1 cellular context compared by ENCODE assay signal in the genomic region with DNA sequence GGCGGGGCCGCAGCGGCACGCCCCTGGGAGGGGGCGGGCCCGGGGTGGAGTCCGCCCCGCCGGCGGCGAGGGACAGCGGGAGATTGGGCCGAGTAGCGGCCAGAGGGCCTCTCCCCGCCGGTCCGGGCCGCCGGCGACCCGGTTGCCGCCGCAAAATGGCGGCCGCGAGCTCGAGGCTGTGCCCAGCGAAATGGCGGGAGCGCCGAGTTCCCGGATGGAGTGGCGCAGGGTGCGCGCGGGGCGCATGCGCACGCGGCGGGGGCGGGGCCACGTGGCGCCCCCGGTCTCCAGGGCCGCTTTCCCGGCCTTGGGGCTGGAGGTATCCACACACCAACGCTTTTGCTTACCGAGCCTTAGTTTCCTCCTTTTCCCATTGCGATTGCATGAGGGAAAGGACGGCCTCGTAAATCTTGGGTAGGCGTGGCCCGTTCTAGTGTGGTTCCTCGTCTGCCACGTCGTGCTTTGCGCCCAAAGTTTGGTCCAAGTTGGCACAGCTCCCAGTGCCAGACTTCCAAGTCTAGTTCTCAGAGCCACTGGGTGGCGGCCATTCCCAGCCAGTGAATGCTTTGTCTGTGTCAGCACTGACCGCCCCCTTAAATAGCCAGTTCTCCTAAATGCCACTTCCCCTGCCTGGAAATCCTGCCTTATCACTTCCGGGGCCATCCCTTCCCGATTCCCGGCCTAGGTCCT.
TF ChIP-seq lines count a peak whose summit lies in the region.

No MANE protein-coding gene starts in this region.

TF ChIP-seq in HEK293, 187 proteins besides CTCF, POLR2A, EP300 and RAD21 (continued from another document and continues in another):
- TF ChIP-seq KLF8 (tag by site-specific recombination; IDR thresholded peaks at IDR 0.05) (peak; percentile 37; the same call in 1 of the 2 replicates), ZNF394 (tag by site-specific recombination; IDR thresholded peaks at IDR 0.05; ENCODE audit: borderline replicate concordance) (0 out of 2 replicates have a peak, but pooled peaks have one; percentile 37), ZBTB48 (tag by site-specific recombination; IDR thresholded peaks at IDR 0.05) (peak; percentile 21; the same call in 1 of the 2 replicates), RBAK (tag by site-specific recombination; IDR thresholded peaks at IDR 0.05) (no peak), ZEB2 (tag by site-specific recombination; IDR thresholded peaks at IDR 0.05) (peak; percentile 50), ZNF112 (tag by site-specific recombination; IDR thresholded peaks at IDR 0.05) (no peak), ZNF623 (tag by site-specific recombination; IDR thresholded peaks at IDR 0.05) (peak; percentile 24), PRDM1 (tag by site-specific recombination; IDR thresholded peaks at IDR 0.05) (peak; percentile 53; the same call in 1 of the 2 replicates), ZNF510 (tag by site-specific recombination; IDR thresholded peaks at IDR 0.05; ENCODE audit: insufficient replicate concordance) (no peak), ZNF837 (tag by site-specific recombination; IDR thresholded peaks at IDR 0.05) (no peak), KLF10 (tag by site-specific recombination; IDR thresholded peaks at IDR 0.05) (no peak; the same call in 1 of the 2 replicates), HOXA7 (CRISPR knock-in tag; IDR thresholded peaks at IDR 0.05; ENCODE audit: borderline replicate concordance) (no peak), ZNF660 (tag by site-specific recombination; IDR thresholded peaks at IDR 0.05) (peak; percentile 61; the same call in 1 of the 2 replicates), IKZF3 (tag by site-specific recombination; IDR thresholded peaks at IDR 0.05) (peak; percentile 30; the same call in 1 of the 2 replicates), GLI2 (tag by site-specific recombination; IDR thresholded peaks at IDR 0.05; ENCODE audit: borderline replicate concordance, low read depth) (no peak), ZNF341 (tag by site-specific recombination; IDR thresholded peaks at IDR 0.05; ENCODE audit: low read depth) (peak; percentile 59), MYNN (tag by site-specific recombination; IDR thresholded peaks at IDR 0.05; ENCODE audit: borderline replicate concordance) (no peak), ZNF843 (tag by site-specific recombination; IDR thresholded peaks at IDR 0.05) (0 out of 2 replicates have a peak, but pooled peaks have one; percentile 37), ZNF169 (tag by site-specific recombination; IDR thresholded peaks at IDR 0.05) (no peak), ZIC2 (tag by site-specific recombination; IDR thresholded peaks at IDR 0.05) (no peak)
- TF ChIP-seq, protein P1, sequence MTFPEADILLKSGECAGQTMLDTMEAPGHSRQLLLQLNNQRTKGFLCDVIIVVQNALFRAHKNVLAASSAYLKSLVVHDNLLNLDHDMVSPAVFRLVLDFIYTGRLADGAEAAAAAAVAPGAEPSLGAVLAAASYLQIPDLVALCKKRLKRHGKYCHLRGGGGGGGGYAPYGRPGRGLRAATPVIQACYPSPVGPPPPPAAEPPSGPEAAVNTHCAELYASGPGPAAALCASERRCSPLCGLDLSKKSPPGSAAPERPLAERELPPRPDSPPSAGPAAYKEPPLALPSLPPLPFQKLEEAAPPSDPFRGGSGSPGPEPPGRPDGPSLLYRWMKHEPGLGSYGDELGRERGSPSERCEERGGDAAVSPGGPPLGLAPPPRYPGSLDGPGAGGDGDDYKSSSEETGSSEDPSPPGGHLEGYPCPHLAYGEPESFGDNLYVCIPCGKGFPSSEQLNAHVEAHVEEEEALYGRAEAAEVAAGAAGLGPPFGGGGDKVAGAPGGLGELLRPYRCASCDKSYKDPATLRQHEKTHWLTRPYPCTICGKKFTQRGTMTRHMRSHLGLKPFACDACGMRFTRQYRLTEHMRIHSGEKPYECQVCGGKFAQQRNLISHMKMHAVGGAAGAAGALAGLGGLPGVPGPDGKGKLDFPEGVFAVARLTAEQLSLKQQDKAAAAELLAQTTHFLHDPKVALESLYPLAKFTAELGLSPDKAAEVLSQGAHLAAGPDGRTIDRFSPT (tag by site-specific recombination; IDR thresholded peaks at IDR 0.05), result peak; percentile 20; the same call in 1 of the 2 replicates
- TF ChIP-seq, protein P2, sequence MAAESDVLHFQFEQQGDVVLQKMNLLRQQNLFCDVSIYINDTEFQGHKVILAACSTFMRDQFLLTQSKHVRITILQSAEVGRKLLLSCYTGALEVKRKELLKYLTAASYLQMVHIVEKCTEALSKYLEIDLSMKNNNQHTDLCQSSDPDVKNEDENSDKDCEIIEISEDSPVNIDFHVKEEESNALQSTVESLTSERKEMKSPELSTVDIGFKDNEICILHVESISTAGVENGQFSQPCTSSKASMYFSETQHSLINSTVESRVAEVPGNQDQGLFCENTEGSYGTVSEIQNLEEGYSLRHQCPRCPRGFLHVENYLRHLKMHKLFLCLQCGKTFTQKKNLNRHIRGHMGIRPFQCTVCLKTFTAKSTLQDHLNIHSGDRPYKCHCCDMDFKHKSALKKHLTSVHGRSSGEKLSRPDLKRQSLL (tag by site-specific recombination; IDR thresholded peaks at IDR 0.05), result no peak
- TF ChIP-seq, protein P3, sequence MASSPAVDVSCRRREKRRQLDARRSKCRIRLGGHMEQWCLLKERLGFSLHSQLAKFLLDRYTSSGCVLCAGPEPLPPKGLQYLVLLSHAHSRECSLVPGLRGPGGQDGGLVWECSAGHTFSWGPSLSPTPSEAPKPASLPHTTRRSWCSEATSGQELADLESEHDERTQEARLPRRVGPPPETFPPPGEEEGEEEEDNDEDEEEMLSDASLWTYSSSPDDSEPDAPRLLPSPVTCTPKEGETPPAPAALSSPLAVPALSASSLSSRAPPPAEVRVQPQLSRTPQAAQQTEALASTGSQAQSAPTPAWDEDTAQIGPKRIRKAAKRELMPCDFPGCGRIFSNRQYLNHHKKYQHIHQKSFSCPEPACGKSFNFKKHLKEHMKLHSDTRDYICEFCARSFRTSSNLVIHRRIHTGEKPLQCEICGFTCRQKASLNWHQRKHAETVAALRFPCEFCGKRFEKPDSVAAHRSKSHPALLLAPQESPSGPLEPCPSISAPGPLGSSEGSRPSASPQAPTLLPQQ (tag by site-specific recombination; IDR thresholded peaks at IDR 0.05), result peak; percentile 55; the same call in 1 of the 2 replicates
- TF ChIP-seq, protein P4, sequence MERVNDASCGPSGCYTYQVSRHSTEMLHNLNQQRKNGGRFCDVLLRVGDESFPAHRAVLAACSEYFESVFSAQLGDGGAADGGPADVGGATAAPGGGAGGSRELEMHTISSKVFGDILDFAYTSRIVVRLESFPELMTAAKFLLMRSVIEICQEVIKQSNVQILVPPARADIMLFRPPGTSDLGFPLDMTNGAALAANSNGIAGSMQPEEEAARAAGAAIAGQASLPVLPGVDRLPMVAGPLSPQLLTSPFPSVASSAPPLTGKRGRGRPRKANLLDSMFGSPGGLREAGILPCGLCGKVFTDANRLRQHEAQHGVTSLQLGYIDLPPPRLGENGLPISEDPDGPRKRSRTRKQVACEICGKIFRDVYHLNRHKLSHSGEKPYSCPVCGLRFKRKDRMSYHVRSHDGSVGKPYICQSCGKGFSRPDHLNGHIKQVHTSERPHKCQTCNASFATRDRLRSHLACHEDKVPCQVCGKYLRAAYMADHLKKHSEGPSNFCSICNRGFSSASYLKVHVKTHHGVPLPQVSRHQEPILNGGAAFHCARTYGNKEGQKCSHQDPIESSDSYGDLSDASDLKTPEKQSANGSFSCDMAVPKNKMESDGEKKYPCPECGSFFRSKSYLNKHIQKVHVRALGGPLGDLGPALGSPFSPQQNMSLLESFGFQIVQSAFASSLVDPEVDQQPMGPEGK (tag by site-specific recombination; IDR thresholded peaks at IDR 0.05), result peak; percentile 63
- TF ChIP-seq, protein P5, sequence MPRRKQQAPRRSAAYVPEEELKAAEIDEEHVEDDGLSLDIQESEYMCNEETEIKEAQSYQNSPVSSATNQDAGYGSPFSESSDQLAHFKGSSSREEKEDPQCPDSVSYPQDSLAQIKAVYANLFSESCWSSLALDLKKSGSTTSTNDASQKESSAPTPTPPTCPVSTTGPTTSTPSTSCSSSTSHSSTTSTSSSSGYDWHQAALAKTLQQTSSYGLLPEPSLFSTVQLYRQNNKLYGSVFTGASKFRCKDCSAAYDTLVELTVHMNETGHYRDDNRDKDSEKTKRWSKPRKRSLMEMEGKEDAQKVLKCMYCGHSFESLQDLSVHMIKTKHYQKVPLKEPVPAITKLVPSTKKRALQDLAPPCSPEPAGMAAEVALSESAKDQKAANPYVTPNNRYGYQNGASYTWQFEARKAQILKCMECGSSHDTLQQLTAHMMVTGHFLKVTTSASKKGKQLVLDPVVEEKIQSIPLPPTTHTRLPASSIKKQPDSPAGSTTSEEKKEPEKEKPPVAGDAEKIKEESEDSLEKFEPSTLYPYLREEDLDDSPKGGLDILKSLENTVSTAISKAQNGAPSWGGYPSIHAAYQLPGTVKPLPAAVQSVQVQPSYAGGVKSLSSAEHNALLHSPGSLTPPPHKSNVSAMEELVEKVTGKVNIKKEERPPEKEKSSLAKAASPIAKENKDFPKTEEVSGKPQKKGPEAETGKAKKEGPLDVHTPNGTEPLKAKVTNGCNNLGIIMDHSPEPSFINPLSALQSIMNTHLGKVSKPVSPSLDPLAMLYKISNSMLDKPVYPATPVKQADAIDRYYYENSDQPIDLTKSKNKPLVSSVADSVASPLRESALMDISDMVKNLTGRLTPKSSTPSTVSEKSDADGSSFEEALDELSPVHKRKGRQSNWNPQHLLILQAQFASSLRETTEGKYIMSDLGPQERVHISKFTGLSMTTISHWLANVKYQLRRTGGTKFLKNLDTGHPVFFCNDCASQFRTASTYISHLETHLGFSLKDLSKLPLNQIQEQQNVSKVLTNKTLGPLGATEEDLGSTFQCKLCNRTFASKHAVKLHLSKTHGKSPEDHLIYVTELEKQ (tag by site-specific recombination; IDR thresholded peaks at IDR 0.05; ENCODE audit: borderline replicate concordance), result no peak
- TF ChIP-seq, protein P6, sequence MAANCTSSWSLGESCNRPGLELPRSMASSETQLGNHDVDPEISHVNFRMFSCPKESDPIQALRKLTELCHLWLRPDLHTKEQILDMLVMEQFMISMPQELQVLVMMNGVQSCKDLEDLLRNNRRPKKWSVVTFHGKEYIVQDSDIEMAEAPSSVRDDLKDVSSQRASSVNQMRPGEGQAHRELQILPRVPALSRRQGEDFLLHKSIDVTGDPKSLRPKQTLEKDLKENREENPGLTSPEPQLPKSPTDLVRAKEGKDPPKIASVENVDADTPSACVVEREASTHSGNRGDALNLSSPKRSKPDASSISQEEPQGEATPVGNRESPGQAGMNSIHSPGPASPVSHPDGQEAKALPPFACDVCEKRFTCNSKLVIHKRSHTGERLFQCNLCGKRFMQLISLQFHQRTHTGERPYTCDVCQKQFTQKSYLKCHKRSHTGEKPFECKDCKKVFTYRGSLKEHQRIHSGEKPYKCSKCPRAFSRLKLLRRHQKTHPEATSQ (tag by site-specific recombination; IDR thresholded peaks at IDR 0.05), result no peak
- TF ChIP-seq, protein P7, sequence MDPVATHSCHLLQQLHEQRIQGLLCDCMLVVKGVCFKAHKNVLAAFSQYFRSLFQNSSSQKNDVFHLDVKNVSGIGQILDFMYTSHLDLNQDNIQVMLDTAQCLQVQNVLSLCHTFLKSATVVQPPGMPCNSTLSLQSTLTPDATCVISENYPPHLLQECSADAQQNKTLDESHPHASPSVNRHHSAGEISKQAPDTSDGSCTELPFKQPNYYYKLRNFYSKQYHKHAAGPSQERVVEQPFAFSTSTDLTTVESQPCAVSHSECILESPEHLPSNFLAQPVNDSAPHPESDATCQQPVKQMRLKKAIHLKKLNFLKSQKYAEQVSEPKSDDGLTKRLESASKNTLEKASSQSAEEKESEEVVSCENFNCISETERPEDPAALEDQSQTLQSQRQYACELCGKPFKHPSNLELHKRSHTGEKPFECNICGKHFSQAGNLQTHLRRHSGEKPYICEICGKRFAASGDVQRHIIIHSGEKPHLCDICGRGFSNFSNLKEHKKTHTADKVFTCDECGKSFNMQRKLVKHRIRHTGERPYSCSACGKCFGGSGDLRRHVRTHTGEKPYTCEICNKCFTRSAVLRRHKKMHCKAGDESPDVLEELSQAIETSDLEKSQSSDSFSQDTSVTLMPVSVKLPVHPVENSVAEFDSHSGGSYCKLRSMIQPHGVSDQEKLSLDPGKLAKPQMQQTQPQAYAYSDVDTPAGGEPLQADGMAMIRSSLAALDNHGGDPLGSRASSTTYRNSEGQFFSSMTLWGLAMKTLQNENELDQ (tag by site-specific recombination; IDR thresholded peaks at IDR 0.05; ENCODE audit: low read depth), result no peak
- TF ChIP-seq, protein P8, sequence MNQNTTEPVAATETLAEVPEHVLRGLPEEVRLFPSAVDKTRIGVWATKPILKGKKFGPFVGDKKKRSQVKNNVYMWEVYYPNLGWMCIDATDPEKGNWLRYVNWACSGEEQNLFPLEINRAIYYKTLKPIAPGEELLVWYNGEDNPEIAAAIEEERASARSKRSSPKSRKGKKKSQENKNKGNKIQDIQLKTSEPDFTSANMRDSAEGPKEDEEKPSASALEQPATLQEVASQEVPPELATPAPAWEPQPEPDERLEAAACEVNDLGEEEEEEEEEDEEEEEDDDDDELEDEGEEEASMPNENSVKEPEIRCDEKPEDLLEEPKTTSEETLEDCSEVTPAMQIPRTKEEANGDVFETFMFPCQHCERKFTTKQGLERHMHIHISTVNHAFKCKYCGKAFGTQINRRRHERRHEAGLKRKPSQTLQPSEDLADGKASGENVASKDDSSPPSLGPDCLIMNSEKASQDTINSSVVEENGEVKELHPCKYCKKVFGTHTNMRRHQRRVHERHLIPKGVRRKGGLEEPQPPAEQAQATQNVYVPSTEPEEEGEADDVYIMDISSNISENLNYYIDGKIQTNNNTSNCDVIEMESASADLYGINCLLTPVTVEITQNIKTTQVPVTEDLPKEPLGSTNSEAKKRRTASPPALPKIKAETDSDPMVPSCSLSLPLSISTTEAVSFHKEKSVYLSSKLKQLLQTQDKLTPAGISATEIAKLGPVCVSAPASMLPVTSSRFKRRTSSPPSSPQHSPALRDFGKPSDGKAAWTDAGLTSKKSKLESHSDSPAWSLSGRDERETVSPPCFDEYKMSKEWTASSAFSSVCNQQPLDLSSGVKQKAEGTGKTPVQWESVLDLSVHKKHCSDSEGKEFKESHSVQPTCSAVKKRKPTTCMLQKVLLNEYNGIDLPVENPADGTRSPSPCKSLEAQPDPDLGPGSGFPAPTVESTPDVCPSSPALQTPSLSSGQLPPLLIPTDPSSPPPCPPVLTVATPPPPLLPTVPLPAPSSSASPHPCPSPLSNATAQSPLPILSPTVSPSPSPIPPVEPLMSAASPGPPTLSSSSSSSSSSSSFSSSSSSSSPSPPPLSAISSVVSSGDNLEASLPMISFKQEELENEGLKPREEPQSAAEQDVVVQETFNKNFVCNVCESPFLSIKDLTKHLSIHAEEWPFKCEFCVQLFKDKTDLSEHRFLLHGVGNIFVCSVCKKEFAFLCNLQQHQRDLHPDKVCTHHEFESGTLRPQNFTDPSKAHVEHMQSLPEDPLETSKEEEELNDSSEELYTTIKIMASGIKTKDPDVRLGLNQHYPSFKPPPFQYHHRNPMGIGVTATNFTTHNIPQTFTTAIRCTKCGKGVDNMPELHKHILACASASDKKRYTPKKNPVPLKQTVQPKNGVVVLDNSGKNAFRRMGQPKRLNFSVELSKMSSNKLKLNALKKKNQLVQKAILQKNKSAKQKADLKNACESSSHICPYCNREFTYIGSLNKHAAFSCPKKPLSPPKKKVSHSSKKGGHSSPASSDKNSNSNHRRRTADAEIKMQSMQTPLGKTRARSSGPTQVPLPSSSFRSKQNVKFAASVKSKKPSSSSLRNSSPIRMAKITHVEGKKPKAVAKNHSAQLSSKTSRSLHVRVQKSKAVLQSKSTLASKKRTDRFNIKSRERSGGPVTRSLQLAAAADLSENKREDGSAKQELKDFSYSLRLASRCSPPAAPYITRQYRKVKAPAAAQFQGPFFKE (tag by site-specific recombination; IDR thresholded peaks at IDR 0.05; ENCODE audit: borderline replicate concordance), result 0 out of 2 replicates have a peak, but pooled peaks have one; percentile 49
